Comparison of ENCODE assay signal across 8 cellular contexts in genomic region chr9:75891277-75892167, GRCh38. TPM values are rescaled to one million over a fixed set of nuclear protein-coding genes. Genes with fewer than 3 reads are reported as not detected.
DNase-seq lines count a peak whose midpoint lies in the region; ATAC-seq lines count a peak whose summit lies in the region.

No MANE protein-coding gene starts in this region.

- H3K4me1 ChIP-seq in ectodermal cell (ENCODE audit: control insufficient read depth, insufficient read depth, low read length), result peaks cover 3% of the 10 kb centered on the region

- peak; percentile 39 for DNase-seq in NCI-H2227 (lab: John Stamatoyannopoulos, UW; ENCODE audit: unreplicated experiment)
- no peak for DNase-seq in NCI-H2227 treated with DMSO at 0.1 percent for 48 hours (lab: John Stamatoyannopoulos, UW)
- DNase-seq in activated CD4-positive, alpha-beta T cell treated with anti-CD3 and anti-CD28 coated beads for 24 hours (ENCODE audit: low read depth in 2 of 2), result peak; percentile 29 to 33
- DNase-seq in lung microvascular endothelial cell (ENCODE audit: low read depth in 2 of 2), result peak; percentile 0 to 21
- DNase-seq in stimulated activated naive B cell treated with anti-CD40 and anti-IgM and Interleukin-4, amounts not matched to agents 10 μg/mL and 1 μg/mL and 100 μg/mL, for 72 hours, result no peak
- DNase-seq in HPDE6-E6E7 (ENCODE audit: extremely low spot score), result no peak
- DNase-seq in ACHN, result no peak

- H3K27ac ChIP-seq in ectodermal cell (ENCODE audit: insufficient read depth, low read depth, low read length, poor library complexity, severe bottlenecking), result no peak overlapping the region

- peak overlapping the region; percentile 84 for H3K4me3 ChIP-seq in ectodermal cell (ENCODE audit: insufficient read depth, low read depth, low read length)

- peak overlapping the region; percentile 66 to 88 for H3K4me3 Mint-ChIP-seq in stimulated activated naive B cell treated with anti-CD40 and anti-IgM and Interleukin-4, amounts not matched to agents 10 μg/mL and 1 μg/mL and 100 μg/mL, for 72 hours

- H3K4me1 Mint-ChIP-seq in stimulated activated naive B cell treated with anti-CD40 and anti-IgM and Interleukin-4, amounts not matched to agents 10 μg/mL and 1 μg/mL and 100 μg/mL, for 72 hours, result peaks cover 22 to 33% of the 10 kb centered on the region in 2 donors

- H3K9me3 ChIP-seq in ectodermal cell (ENCODE audit: control insufficient read depth, low read length), result no peaks in the 10 kb centered on the region

- H3K36me3 Mint-ChIP-seq in stimulated activated naive B cell treated with anti-CD40 and anti-IgM and Interleukin-4, amounts not matched to agents 10 μg/mL and 1 μg/mL and 100 μg/mL, for 72 hours, result no peaks in the 10 kb centered on the region

- H3K27ac Mint-ChIP-seq in stimulated activated naive B cell treated with anti-CD40 and anti-IgM and Interleukin-4, amounts not matched to agents 10 μg/mL and 1 μg/mL and 100 μg/mL, for 72 hours, result no peak overlapping the region

- H3K27me3 ChIP-seq in ectodermal cell (ENCODE audit: control insufficient read depth, insufficient read depth, low read length, poor library complexity, severe bottlenecking), result peaks cover 39% of the 10 kb centered on the region

- 0% methylated on average over 56 of the region's 56 CpGs for WGBS in ectodermal cell, 2 experiments

- no peaks in the 10 kb centered on the region for H3K9me3 Mint-ChIP-seq in stimulated activated naive B cell treated with anti-CD40 and anti-IgM and Interleukin-4, amounts not matched to agents 10 μg/mL and 1 μg/mL and 100 μg/mL, for 72 hours

- in situ Hi-C loops in ACHN (cut with HindIII; ENCODE audit: low pct_ligation_motif_present, low pct_unique_long_range_greater_than_20kb, low sequenced_read_pairs), result no loop called here

- peaks cover 63 to 82% of the 10 kb centered on the region in 2 donors for H3K27me3 Mint-ChIP-seq in stimulated activated naive B cell treated with anti-CD40 and anti-IgM and Interleukin-4, amounts not matched to agents 10 μg/mL and 1 μg/mL and 100 μg/mL, for 72 hours

- H3K36me3 ChIP-seq in ectodermal cell (ENCODE audit: control insufficient read depth, insufficient read depth, low read length), result no peaks in the 10 kb centered on the region

- ATAC-seq in stimulated activated naive B cell treated with anti-CD40 and anti-IgM and Interleukin-4, amounts not matched to agents 10 μg/mL and 1 μg/mL and 100 μg/mL, for 72 hours (replicated peaks), result peak in 1 of 2 donors; percentile 5

RNA-seq across cellular contexts. Expression of gene PCSK5, which starts 1.0 kb away (rescaled TPM):
- 10.7 TPM for polyA plus RNA-seq in ectodermal cell (2013, experiment 1 of 4)
- 11.7 TPM for polyA plus RNA-seq in ectodermal cell (2013, experiment 2 of 4)
- polyA plus RNA-seq in ectodermal cell (2013, experiment 3 of 4), result 8.5 TPM
- 9.9 TPM for polyA plus RNA-seq in ectodermal cell (2013, experiment 4 of 4)
- 0.79 and 1.5 TPM in 2 replicates for total RNA-seq in lung microvascular endothelial cell

Comparison
In these comparisons a context has a peak if more than half of its experiments do, and no peak if none do; other contexts are left out.
1. DNase-seq: peak in NCI-H2227 (single experiment), activated CD4-positive, alpha-beta T cell treated with anti-CD3 and anti-CD28 coated beads for 24 hours (2 of 2) and lung microvascular endothelial cell (2 of 2); none in NCI-H2227 treated with DMSO at 0.1 percent for 48 hours (single experiment), stimulated activated naive B cell treated with anti-CD40 and anti-IgM and Interleukin-4, amounts not matched to agents 10 μg/mL and 1 μg/mL and 100 μg/mL, for 72 hours (single experiment), HPDE6-E6E7 (single experiment) and ACHN (single experiment).